ENCODE assay signal across 1 cellular context in genomic region chr6:7312616-7313504, GRCh38.
TF ChIP-seq lines count a peak whose summit lies in the region.

SSR1 (minus strand) TSS chr6:7313199; CDS start chr6:7313120, 79 bp downstream.

TF ChIP-seq in WTC11, 78 proteins besides CTCF, POLR2A, EP300 and RAD21 (continued from another document):
- TF ChIP-seq ZBTB43 (CRISPR knock-in tag; IDR thresholded peaks at IDR 0.05): no peak
- TF ChIP-seq ZMAT4 (CRISPR knock-in tag; IDR thresholded peaks at IDR 0.05): no peak
